Comparison of ENCODE assay signal across 16 cellular contexts in the genomic region with DNA sequence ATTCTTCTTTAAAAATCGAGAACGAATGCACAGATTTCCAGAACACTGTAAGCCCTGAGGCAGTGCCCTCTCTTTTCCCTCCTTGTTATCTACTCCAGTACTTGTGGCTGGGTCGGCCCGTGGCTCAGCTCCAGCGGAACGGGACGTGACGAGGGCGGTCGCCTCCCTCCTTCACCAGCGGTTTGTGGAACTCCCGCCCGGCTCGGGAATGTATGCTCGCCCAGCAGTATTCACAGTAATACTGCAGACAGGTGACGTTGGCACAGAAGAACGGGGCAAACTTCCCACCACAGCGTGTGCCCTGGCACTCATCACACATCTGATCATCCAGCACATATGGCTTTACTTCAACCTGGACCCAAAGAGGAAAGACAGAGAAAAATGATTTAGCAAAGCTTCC.
DNase-seq lines count a peak whose midpoint lies in the region; ATAC-seq and TF ChIP-seq lines count a peak whose summit lies in the region.
"Had no signal": no experiment of that assay in that cellular context is flagged by ENCODE, and none has a peak within 500 bp of the region (broad histone marks: within the 10 kb centered on the region; RNA-seq: fewer than 3 reads in every experiment).

No MANE protein-coding gene starts in this region.

- intact Hi-C loops in right cardiac atrium (cut with DNase I), result no loop called here
- intact Hi-C loops in stomach (cut with DNase I; ENCODE audit: low total_unique reads), result no loop called here

- no peaks in the 10 kb centered on the region for H3K9me3 Mint-ChIP-seq in type B pancreatic cell

- H3K4me3 ChIP-seq in right cardiac atrium (ENCODE audit: low read length) (no peak overlapping the region), stomach (no peak overlapping the region)
- H3K4me3 ChIP-seq: HAP-1 had no signal

- TF ChIP-seq POLR2A in stomach (IDR thresholded peaks at IDR 0.05), result no peak

- H3K27me3 ChIP-seq in right cardiac atrium (ENCODE audit: control insufficient read depth, insufficient read depth) (no peaks in the 10 kb centered on the region), stomach (no peaks in the 10 kb centered on the region)

- H3K27ac ChIP-seq in right cardiac atrium (ENCODE audit: low read length), result no peak overlapping the region
- H3K27ac ChIP-seq in stomach, result no peak overlapping the region
- H3K27ac ChIP-seq: C4-2B had no signal

- TF ChIP-seq EP300 in stomach (IDR thresholded peaks at IDR 0.05), result no peak

- H3K4me1 Mint-ChIP-seq in type B pancreatic cell (ENCODE audit: unreplicated experiment), result no peaks in the 10 kb centered on the region

- H3K27ac Mint-ChIP-seq in type B pancreatic cell, result no peak overlapping the region

- H3K36me3 Mint-ChIP-seq in type B pancreatic cell, result peaks cover 3% of the 10 kb centered on the region

- H3K27me3 Mint-ChIP-seq in type B pancreatic cell, result peaks cover under 1% of the 10 kb centered on the region

- TF ChIP-seq CTCF in stomach (IDR thresholded peaks at IDR 0.05) (no peak), type B pancreatic cell (conservative IDR thresholded peaks at IDR 0.05) (no peak)

- DNase-seq in HUDEP-2 (lab: John Stamatoyannopoulos, UW; ENCODE audit: unreplicated experiment in 76 of 76) (peak in 63 of 76 experiments; percentile 3 to 65 (median 43)), cerebellum (ENCODE audit: low spot score) (peak; percentile 78), right cardiac atrium (peak; percentile 44 to 88 (median 84)), stomach (peak; percentile 59), type B pancreatic cell (ENCODE audit: extremely low spot score, unreplicated experiment) (no peak), medulla oblongata (ENCODE audit: extremely low spot score) (no peak)
- DNase-seq: DMS 273 treated with DMSO at 0.1 percent for 48 hours, KBM-7, NCI-H1048, NCI-H2081 treated with DMSO at 0.1 percent for 48 hours, NCI-H510A treated with DMSO at 0.1 percent for 48 hours, NCI-H82 had no signal

- ATAC-seq in right cardiac atrium (peak; percentile 75 to 90), GM19395 (IDR thresholded peaks at IDR 0.05; ENCODE audit: unreplicated experiment) (no peak), HG03025 (IDR thresholded peaks at IDR 0.05; ENCODE audit: low FRiP score, unreplicated experiment) (no peak)

- 61% methylated on average over 18 of the region's 18 CpGs for WGBS in right cardiac atrium
- 61 to 76% (median 70%) methylated on average over 18 of the region's 18 CpGs for WGBS in stomach, 5 donors

- H3K36me3 ChIP-seq in stomach, result peaks cover 0 to 38% (median 32%) of the 10 kb centered on the region in 4 donors
- H3K36me3 ChIP-seq: HAP-1 had no signal

- H3K4me1 ChIP-seq in right cardiac atrium (ENCODE audit: control insufficient read depth, insufficient read depth, low read length), result no peaks in the 10 kb centered on the region
- H3K4me1 ChIP-seq in stomach, result no peaks in the 10 kb centered on the region

- no peaks in the 10 kb centered on the region for H3K9me3 ChIP-seq in right cardiac atrium (ENCODE audit: control insufficient read depth, low read length)
- no peaks in the 10 kb centered on the region for H3K9me3 ChIP-seq in stomach
- H3K9me3 ChIP-seq: HAP-1 had no signal

- H3K4me3 Mint-ChIP-seq in type B pancreatic cell, result no peak overlapping the region

Comparison
In these comparisons a context has a peak if more than half of its experiments do, and no peak if none do; other contexts are left out.
1. DNase-seq: peak in HUDEP-2 (63 of 76), cerebellum (single experiment), right cardiac atrium (3 of 3) and stomach (single experiment); none in type B pancreatic cell (single experiment) and medulla oblongata (single experiment).
2. ATAC-seq: peak in right cardiac atrium (2 of 2); none in GM19395 (single experiment) and HG03025 (single experiment).